10 cellular contexts compared by ENCODE assay signal in genomic region chr12:71870409-71870808, GRCh38. TPM values are rescaled to one million over a fixed set of nuclear protein-coding genes. Genes with fewer than 3 reads are reported as not detected.
DNase-seq lines count a peak whose midpoint lies in the region; ATAC-seq, FAIRE-seq and TF ChIP-seq lines count a peak whose summit lies in the region.
"Had no signal": no experiment of that assay in that cellular context is flagged by ENCODE, and none has a peak within 500 bp of the region (broad histone marks: within the 10 kb centered on the region; RNA-seq: fewer than 3 reads in every experiment).

No MANE protein-coding gene starts in this region.

- no peaks in the 10 kb centered on the region for H3K9me3 ChIP-seq in heart right ventricle
- H3K9me3 ChIP-seq: lower lobe of right lung, thyroid gland had no signal

- peak overlapping the region; percentile 25 to 71 for H3K27ac Mint-ChIP-seq in effector memory CD8-positive, alpha-beta T cell
- H3K27ac Mint-ChIP-seq in glutamatergic neuron (ENCODE audit: unreplicated experiment), result no peak overlapping the region

- TF ChIP-seq CTCF in heart right ventricle (IDR thresholded peaks at IDR 0.05) (no peak), glutamatergic neuron (IDR thresholded peaks at IDR 0.05; ENCODE audit: partially characterized antibody, unreplicated experiment) (no peak)

- H3K36me3 ChIP-seq in heart right ventricle, result peaks cover 0 to 39% (median 0%) of the 10 kb centered on the region in 9 donors

- peak; percentile 90 for FAIRE-seq in GM18507 (lab: Jason Lieb, UNC)

- H3K27me3 Mint-ChIP-seq in effector memory CD8-positive, alpha-beta T cell, result no peaks in the 10 kb centered on the region
- H3K27me3 Mint-ChIP-seq in glutamatergic neuron (ENCODE audit: unreplicated experiment), result no peaks in the 10 kb centered on the region

- intact Hi-C loops in heart right ventricle (cut with DNase I), result no loop called here

- H3K9me3 Mint-ChIP-seq in effector memory CD8-positive, alpha-beta T cell, result no peaks in the 10 kb centered on the region
- peaks cover 6% of the 10 kb centered on the region for H3K9me3 Mint-ChIP-seq in glutamatergic neuron (ENCODE audit: unreplicated experiment)

- no peak overlapping the region for H3K4me3 ChIP-seq in heart right ventricle
- H3K4me3 ChIP-seq: lower lobe of right lung, thyroid gland had no signal

- ATAC-seq in GM21423 (IDR thresholded peaks at IDR 0.05; ENCODE audit: unreplicated experiment) (peak; percentile 65), HG03135 (IDR thresholded peaks at IDR 0.05; ENCODE audit: unreplicated experiment) (peak; percentile 62), heart right ventricle (no peak)
- ATAC-seq in effector memory CD8-positive, alpha-beta T cell (replicated peaks), result no peak
- ATAC-seq: lower lobe of right lung had no signal

- DNase-seq in GM18507 (ENCODE audit: extremely low spot score, insufficient read length, low read depth) (no peak), NCI-H146 treated with DMSO at 0.1 percent for 48 hours (lab: John Stamatoyannopoulos, UW; ENCODE audit: unreplicated experiment) (no peak), heart right ventricle (no peak), glutamatergic neuron (no peak), germinal center (ENCODE audit: low spot score) (no peak)
- DNase-seq in effector memory CD8-positive, alpha-beta T cell, result no peak
- DNase-seq: lower lobe of right lung, thyroid gland had no signal

- H3K4me1 ChIP-seq in heart right ventricle, result peaks cover 0 to 79% (median 50%) of the 10 kb centered on the region in 9 donors

- no peaks in the 10 kb centered on the region for H3K27me3 ChIP-seq in heart right ventricle
- H3K27me3 ChIP-seq: thyroid gland had no signal

- peak overlapping the region in 3 of 10 donors; percentile 1 to 36 (median 35) for H3K27ac ChIP-seq in heart right ventricle
- H3K27ac ChIP-seq: lower lobe of right lung, thyroid gland had no signal

- H3K4me3 Mint-ChIP-seq in effector memory CD8-positive, alpha-beta T cell, result peak overlapping the region; percentile 6 to 8
- H3K4me3 Mint-ChIP-seq in glutamatergic neuron (ENCODE audit: unreplicated experiment), result no peak overlapping the region

- 57 to 78% methylated on average over 3 of the region's 3 CpGs for WGBS in heart right ventricle, 2 donors

- peaks cover 24% of the 10 kb centered on the region for H3K36me3 Mint-ChIP-seq in effector memory CD8-positive, alpha-beta T cell (ENCODE audit: insufficient read depth)
- H3K36me3 Mint-ChIP-seq in glutamatergic neuron (ENCODE audit: unreplicated experiment), result peaks cover 4% of the 10 kb centered on the region

- H3K4me1 Mint-ChIP-seq in effector memory CD8-positive, alpha-beta T cell (ENCODE audit: low read depth in 2 of 2), result peaks cover 30 to 42% of the 10 kb centered on the region in 2 donors
- H3K4me1 Mint-ChIP-seq in glutamatergic neuron (ENCODE audit: low read depth, unreplicated experiment), result peaks cover under 1% of the 10 kb centered on the region

RNA-seq across cellular contexts. Expression of gene TBC1D15, which starts 30.9 kb away (rescaled TPM):
- total RNA-seq in heart right ventricle, result 10 to 100 TPM; 24.6 to 33.8 (median 28.8) TPM
- polyA plus RNA-seq in heart right ventricle, result 10 to 100 TPM; 10.7 to 15.9 TPM
- 25.1 TPM for total RNA-seq in glutamatergic neuron (ENCODE audit: unreplicated experiment)

Comparison
In these comparisons a context has a peak if more than half of its experiments do, and no peak if none do; other contexts are left out.
1. ATAC-seq: peak in GM21423 (single experiment) and HG03135 (single experiment); none in effector memory CD8-positive, alpha-beta T cell (single experiment) and heart right ventricle (0 of 8).